ENCODE assay signal across 29 cellular contexts in the genomic region with DNA sequence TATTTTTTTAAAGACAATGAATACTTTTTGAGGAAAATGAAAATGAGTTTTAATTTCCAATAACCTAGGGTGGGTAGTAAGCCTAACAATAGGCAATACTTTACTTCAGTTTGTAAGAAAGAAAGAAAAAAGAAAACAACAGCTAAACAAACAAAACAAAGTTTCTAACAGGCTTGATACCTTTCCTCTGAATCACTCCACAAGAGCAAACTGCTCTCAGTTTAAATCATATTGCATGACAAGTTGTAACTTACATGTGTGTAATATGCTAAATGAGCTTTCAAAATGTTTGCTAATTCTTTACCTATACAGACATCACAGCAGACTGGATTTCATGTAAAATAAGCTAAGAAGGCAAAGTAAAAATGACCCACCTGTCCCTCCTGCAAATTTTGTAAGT. TPM values are rescaled to one million over a fixed set of nuclear protein-coding genes. Genes with fewer than 3 reads are reported as not detected.
A peak's percentile ranks its signal among the peaks of the same experiment; 100 is the strongest.
DNase-seq lines count a peak whose midpoint lies in the region; ATAC-seq and TF ChIP-seq lines count a peak whose summit lies in the region.
"Had no signal": no experiment of that assay in that cellular context is flagged by ENCODE, and none has a peak within 500 bp of the region (broad histone marks: within the 10 kb centered on the region; RNA-seq: fewer than 3 reads in every experiment).

No MANE protein-coding gene starts in this region.

- H4K91ac ChIP-seq in mesenchymal stem cell (ENCODE audit: low read length) = no peak overlapping the region

- H3K4me1 Mint-ChIP-seq in activated T-cell treated with anti-CD3 and anti-CD28 coated beads, Interleukin-2, amount 50 U/mL, for 24 hours (ENCODE audit: low read depth) = no peaks in the 10 kb centered on the region
- H3K4me1 Mint-ChIP-seq in endothelial cell (ENCODE audit: unreplicated experiment) = peaks cover 25% of the 10 kb centered on the region

- H3K23ac ChIP-seq in mesenchymal stem cell (ENCODE audit: low read length in 2 of 2) = no peak overlapping the region

- no peak for TF ChIP-seq POLR2A in upper lobe of left lung (IDR thresholded peaks at IDR 0.05)

- no peaks in the 10 kb centered on the region for H3K36me3 ChIP-seq in mesenchymal stem cell (ENCODE audit: control insufficient read depth in 1 of 2, insufficient read depth in 2 of 2, low read depth in 1 of 2, low read length in 2 of 2)
- H3K36me3 ChIP-seq in upper lobe of left lung = no peaks in the 10 kb centered on the region
- H3K36me3 ChIP-seq: BLaER1 treated with 17β-estradiol and CSF1 and Interleukin-3, amounts not matched to agents 10 nM and 100 nM had no signal

- TF ChIP-seq CTCF in coronary artery (IDR thresholded peaks at IDR 0.05) (no peak), upper lobe of left lung (IDR thresholded peaks at IDR 0.05) (no peak), endothelial cell (IDR thresholded peaks at IDR 0.05; ENCODE audit: unreplicated experiment) (no peak)

- no peak overlapping the region for H3K4me2 ChIP-seq in mesenchymal stem cell (ENCODE audit: low read length, poor library complexity, severe bottlenecking)
- H3K4me2 ChIP-seq: BLaER1 treated with 17β-estradiol and CSF1 and Interleukin-3, amounts not matched to agents 10 nM and 100 nM had no signal

- no peak overlapping the region for H3K4ac ChIP-seq in mesenchymal stem cell (ENCODE audit: low read depth in 1 of 2, low read length in 2 of 2)

- peak; percentile 13 for DNase-seq in NCI-H510A treated with DMSO at 0.1 percent for 48 hours (lab: John Stamatoyannopoulos, UW)
- DNase-seq in NCI-H510A (lab: John Stamatoyannopoulos, UW) = no peak
- DNase-seq in coronary artery (ENCODE audit: low spot score) = no peak
- DNase-seq in mesenchymal stem cell = no peak
- no peak for DNase-seq in upper lobe of left lung
- DNase-seq in activated T-cell treated with anti-CD3 and anti-CD28 coated beads, Interleukin-2, amount 50 U/mL, for 24 hours = no peak
- DNase-seq in NCI-H2171 (lab: John Stamatoyannopoulos, UW) = no peak
- no peak for DNase-seq in endothelial cell (ENCODE audit: low spot score)
- DNase-seq: activated CD8-positive, alpha-beta T cell treated with anti-CD3 and anti-CD28 coated beads for 36 hours; activated naive CD8-positive, alpha-beta T cell treated with anti-CD3 and anti-CD28 coated beads, Interleukin-2, amount 10 ng/mL, durations not matched to agents 7 days and 5 days; effector CD4-positive, alpha-beta T cell; GDM1; GOT3; left ventricle myocardium superior; naive B cell; NCI-H2227 treated with DMSO at 0.1 percent for 48 hours; SHP77; stimulated activated CD4-positive, alpha-beta T cell treated with anti-CD3 and anti-CD28 coated beads, Interleukin-4, amount 100 ng/mL, for 24 hours; stimulated activated CD8-positive, alpha-beta memory T cell treated with anti-CD3 and anti-CD28 coated beads, Interleukin-4, amount 100 ng/mL, for 48 hours; trophoblast cell had no signal

- no peak for TF ChIP-seq EP300 in upper lobe of left lung (IDR thresholded peaks at IDR 0.05)

- H3K9me3 Mint-ChIP-seq in activated T-cell treated with anti-CD3 and anti-CD28 coated beads, Interleukin-2, amount 50 U/mL, for 24 hours = no peaks in the 10 kb centered on the region
- no peaks in the 10 kb centered on the region for H3K9me3 Mint-ChIP-seq in endothelial cell (ENCODE audit: unreplicated experiment)
- H3K9me3 Mint-ChIP-seq: activated CD8-positive, alpha-beta T cell treated with anti-CD3 and anti-CD28 coated beads for 36 hours; activated naive CD8-positive, alpha-beta T cell treated with anti-CD3 and anti-CD28 coated beads, Interleukin-2, amount 10 ng/mL, durations not matched to agents 7 days and 5 days had no signal

- H2BK15ac ChIP-seq in mesenchymal stem cell (ENCODE audit: low read depth, poor library complexity, severe bottlenecking) = no peak overlapping the region

- H3K4me3 ChIP-seq in coronary artery (peak overlapping the region; percentile 1), mesenchymal stem cell (ENCODE audit: insufficient read depth in 1 of 2, low read depth in 1 of 2, low read length in 2 of 2) (peak overlapping the region in 1 of 2 experiments; percentile 39), upper lobe of left lung (no peak overlapping the region)
- H3K4me3 ChIP-seq: BLaER1 treated with 17β-estradiol and CSF1 and Interleukin-3, amounts not matched to agents 10 nM and 100 nM; GM12878; K562; skin epidermis had no signal

- H2AFZ ChIP-seq in mesenchymal stem cell (ENCODE audit: low read depth, low read length) = no peak overlapping the region
- H2AFZ ChIP-seq: parathyroid adenoma had no signal

- ATAC-seq in upper lobe of left lung (ENCODE audit: low FRiP score in 2 of 2) = no peak
- ATAC-seq: activated CD8-positive, alpha-beta T cell treated with anti-CD3 and anti-CD28 coated beads for 36 hours; GM12878; K562; left ventricle myocardium superior had no signal

- H3K4me1 ChIP-seq in mesenchymal stem cell (ENCODE audit: control insufficient read depth, insufficient read depth, low read depth, low read length) (no peaks in the 10 kb centered on the region), upper lobe of left lung (no peaks in the 10 kb centered on the region)
- H3K4me1 ChIP-seq: BLaER1 treated with 17β-estradiol and CSF1 and Interleukin-3, amounts not matched to agents 10 nM and 100 nM; parathyroid adenoma had no signal

- no peaks in the 10 kb centered on the region for H3K79me1 ChIP-seq in mesenchymal stem cell (replicated peaks; ENCODE audit: low read length, poor library complexity, severe bottlenecking)

- H4K8ac ChIP-seq in mesenchymal stem cell (ENCODE audit: low read length) = no peak overlapping the region

- peaks cover 23% of the 10 kb centered on the region for H3K27me3 Mint-ChIP-seq in activated T-cell treated with anti-CD3 and anti-CD28 coated beads, Interleukin-2, amount 50 U/mL, for 24 hours
- H3K27me3 Mint-ChIP-seq in endothelial cell (ENCODE audit: unreplicated experiment) = no peaks in the 10 kb centered on the region

- H3K18ac ChIP-seq in mesenchymal stem cell (ENCODE audit: low read depth in 1 of 2, low read length in 2 of 2) = no peak overlapping the region

- H3K9me3 ChIP-seq in mesenchymal stem cell (ENCODE audit: control insufficient read depth, low read length) (no peaks in the 10 kb centered on the region), upper lobe of left lung (no peaks in the 10 kb centered on the region)
- H3K9me3 ChIP-seq: BLaER1 treated with 17β-estradiol and CSF1 and Interleukin-3, amounts not matched to agents 10 nM and 100 nM had no signal

- H2BK12ac ChIP-seq in mesenchymal stem cell (ENCODE audit: low read length in 2 of 2) = no peak overlapping the region

- H2AK5ac ChIP-seq in mesenchymal stem cell (ENCODE audit: low read length, severe bottlenecking) = no peak overlapping the region

- H3K27ac ChIP-seq in coronary artery (no peak overlapping the region), mesenchymal stem cell (ENCODE audit: low read length, poor library complexity, severe bottlenecking) (no peak overlapping the region), upper lobe of left lung (peak overlapping the region; percentile 32 to 89 (median 82))
- H3K27ac ChIP-seq: 22Rv1; BLaER1 treated with 17β-estradiol and CSF1 and Interleukin-3, amounts not matched to agents 10 nM and 100 nM; HL-60; parathyroid adenoma; VCaP had no signal

- H3K36me3 Mint-ChIP-seq in activated T-cell treated with anti-CD3 and anti-CD28 coated beads, Interleukin-2, amount 50 U/mL, for 24 hours (ENCODE audit: low read depth) = no peaks in the 10 kb centered on the region
- H3K36me3 Mint-ChIP-seq in endothelial cell (ENCODE audit: low read depth, unreplicated experiment) = no peaks in the 10 kb centered on the region
- H3K36me3 Mint-ChIP-seq: activated naive CD8-positive, alpha-beta T cell treated with anti-CD3 and anti-CD28 coated beads, Interleukin-2, amount 10 ng/mL, durations not matched to agents 7 days and 5 days had no signal

- H2BK5ac ChIP-seq in mesenchymal stem cell (ENCODE audit: low read depth, low read length, poor library complexity, severe bottlenecking) = no peak overlapping the region

- H2BK120ac ChIP-seq in mesenchymal stem cell (ENCODE audit: low read depth, low read length) = no peak overlapping the region

- peak overlapping the region; percentile 79 for H3K9ac ChIP-seq in mesenchymal stem cell (ENCODE audit: low read length)
- H3K9ac ChIP-seq: BLaER1 treated with 17β-estradiol and CSF1 and Interleukin-3, amounts not matched to agents 10 nM and 100 nM; parathyroid adenoma had no signal

- no peaks in the 10 kb centered on the region for H3K27me3 ChIP-seq in mesenchymal stem cell (ENCODE audit: control insufficient read depth in 1 of 2, insufficient read depth in 1 of 2, low read length in 2 of 2)
- no peaks in the 10 kb centered on the region for H3K27me3 ChIP-seq in upper lobe of left lung

- H3K14ac ChIP-seq in mesenchymal stem cell (ENCODE audit: low read length in 2 of 2) = no peak overlapping the region

- no peak overlapping the region for H3K27ac Mint-ChIP-seq in activated T-cell treated with anti-CD3 and anti-CD28 coated beads, Interleukin-2, amount 50 U/mL, for 24 hours
- H3K27ac Mint-ChIP-seq in endothelial cell (ENCODE audit: unreplicated experiment) = no peak overlapping the region
- H3K27ac Mint-ChIP-seq: activated CD8-positive, alpha-beta T cell treated with anti-CD3 and anti-CD28 coated beads for 36 hours; activated naive CD8-positive, alpha-beta T cell treated with anti-CD3 and anti-CD28 coated beads, Interleukin-2, amount 10 ng/mL, durations not matched to agents 7 days and 5 days; naive B cell had no signal

- no peak overlapping the region for H3K4me3 Mint-ChIP-seq in activated T-cell treated with anti-CD3 and anti-CD28 coated beads, Interleukin-2, amount 50 U/mL, for 24 hours
- H3K4me3 Mint-ChIP-seq in endothelial cell (ENCODE audit: unreplicated experiment) = no peak overlapping the region
- H3K4me3 Mint-ChIP-seq: activated CD8-positive, alpha-beta T cell treated with anti-CD3 and anti-CD28 coated beads for 36 hours; activated naive CD8-positive, alpha-beta T cell treated with anti-CD3 and anti-CD28 coated beads, Interleukin-2, amount 10 ng/mL, durations not matched to agents 7 days and 5 days; naive B cell had no signal

RNA-seq across cellular contexts. Expression of a gene that starts 6.7 kb away (rescaled TPM):
- polyA plus RNA-seq in mesenchymal stem cell (2013, experiment 1 of 2) = 0.03 TPM
- polyA plus RNA-seq in mesenchymal stem cell (2013, experiment 2 of 2) = 0.03 TPM
- 100 to 1,000 TPM; 100 to 372 (median 166) TPM for total RNA-seq in upper lobe of left lung
- total RNA-seq in endothelial cell (ENCODE audit: unreplicated experiment) = not detected
- total RNA-seq: activated CD8-positive, alpha-beta T cell treated with anti-CD3 and anti-CD28 coated beads for 36 hours; activated naive CD8-positive, alpha-beta T cell treated with anti-CD3 and anti-CD28 coated beads, Interleukin-2, amount 10 ng/mL, durations not matched to agents 7 days and 5 days; T-helper 1 cell treated with Interleukin-12 subunit alpha and Interleukin-12 subunit beta and Interleukin-4 antibody, amounts not matched to agents 30 ng/mL and 1 ng/mL, for 36 hours had no signal

Comparison
In these comparisons a context has a peak if more than half of its experiments do, and no peak if none do; other contexts are left out.
1. H3K27ac ChIP-seq: peak in upper lobe of left lung (4 of 4); none in coronary artery (0 of 2) and mesenchymal stem cell (single experiment).
2. RNA of a gene that starts 6.7 kb away (total RNA-seq): 100 to 372 TPM in upper lobe of left lung; not detected in endothelial cell (single experiment); every median in the first group is over 10 times any median in the second.